1 cellular context compared by ENCODE assay signal in genomic region chr17:50026046-50026675, GRCh38.
TF ChIP-seq lines count a peak whose summit lies in the region.

No MANE protein-coding gene starts in this region.

TF ChIP-seq in WTC11, 78 proteins besides CTCF, POLR2A, EP300 and RAD21:
- TF ChIP-seq, protein P1, sequence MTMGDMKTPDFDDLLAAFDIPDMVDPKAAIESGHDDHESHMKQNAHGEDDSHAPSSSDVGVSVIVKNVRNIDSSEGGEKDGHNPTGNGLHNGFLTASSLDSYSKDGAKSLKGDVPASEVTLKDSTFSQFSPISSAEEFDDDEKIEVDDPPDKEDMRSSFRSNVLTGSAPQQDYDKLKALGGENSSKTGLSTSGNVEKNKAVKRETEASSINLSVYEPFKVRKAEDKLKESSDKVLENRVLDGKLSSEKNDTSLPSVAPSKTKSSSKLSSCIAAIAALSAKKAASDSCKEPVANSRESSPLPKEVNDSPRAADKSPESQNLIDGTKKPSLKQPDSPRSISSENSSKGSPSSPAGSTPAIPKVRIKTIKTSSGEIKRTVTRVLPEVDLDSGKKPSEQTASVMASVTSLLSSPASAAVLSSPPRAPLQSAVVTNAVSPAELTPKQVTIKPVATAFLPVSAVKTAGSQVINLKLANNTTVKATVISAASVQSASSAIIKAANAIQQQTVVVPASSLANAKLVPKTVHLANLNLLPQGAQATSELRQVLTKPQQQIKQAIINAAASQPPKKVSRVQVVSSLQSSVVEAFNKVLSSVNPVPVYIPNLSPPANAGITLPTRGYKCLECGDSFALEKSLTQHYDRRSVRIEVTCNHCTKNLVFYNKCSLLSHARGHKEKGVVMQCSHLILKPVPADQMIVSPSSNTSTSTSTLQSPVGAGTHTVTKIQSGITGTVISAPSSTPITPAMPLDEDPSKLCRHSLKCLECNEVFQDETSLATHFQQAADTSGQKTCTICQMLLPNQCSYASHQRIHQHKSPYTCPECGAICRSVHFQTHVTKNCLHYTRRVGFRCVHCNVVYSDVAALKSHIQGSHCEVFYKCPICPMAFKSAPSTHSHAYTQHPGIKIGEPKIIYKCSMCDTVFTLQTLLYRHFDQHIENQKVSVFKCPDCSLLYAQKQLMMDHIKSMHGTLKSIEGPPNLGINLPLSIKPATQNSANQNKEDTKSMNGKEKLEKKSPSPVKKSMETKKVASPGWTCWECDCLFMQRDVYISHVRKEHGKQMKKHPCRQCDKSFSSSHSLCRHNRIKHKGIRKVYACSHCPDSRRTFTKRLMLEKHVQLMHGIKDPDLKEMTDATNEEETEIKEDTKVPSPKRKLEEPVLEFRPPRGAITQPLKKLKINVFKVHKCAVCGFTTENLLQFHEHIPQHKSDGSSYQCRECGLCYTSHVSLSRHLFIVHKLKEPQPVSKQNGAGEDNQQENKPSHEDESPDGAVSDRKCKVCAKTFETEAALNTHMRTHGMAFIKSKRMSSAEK (CRISPR knock-in tag; IDR thresholded peaks at IDR 0.05; ENCODE audit: borderline replicate concordance): no peak
- TF ChIP-seq, protein P2, sequence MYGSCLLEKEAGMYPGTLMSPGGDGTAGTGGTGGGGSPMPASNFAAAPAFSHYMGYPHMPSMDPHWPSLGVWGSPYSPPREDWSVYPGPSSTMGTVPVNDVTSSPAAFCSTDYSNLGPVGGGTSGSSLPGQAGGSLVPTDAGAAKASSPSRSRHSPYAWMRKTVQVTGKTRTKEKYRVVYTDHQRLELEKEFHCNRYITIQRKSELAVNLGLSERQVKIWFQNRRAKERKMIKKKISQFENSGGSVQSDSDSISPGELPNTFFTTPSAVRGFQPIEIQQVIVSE (CRISPR knock-in tag; IDR thresholded peaks at IDR 0.05; ENCODE audit: borderline replicate concordance): no peak
- TF ChIP-seq E2F5 (CRISPR knock-in tag; IDR thresholded peaks at IDR 0.05) (no peak), ARID4B (CRISPR knock-in tag; IDR thresholded peaks at IDR 0.05; ENCODE audit: borderline replicate concordance) (no peak), GTF2I (CRISPR knock-in tag; conservative IDR thresholded peaks at IDR 0.05) (no peak), CBFB (CRISPR knock-in tag; IDR thresholded peaks at IDR 0.05; ENCODE audit: low read depth) (no peak), JAZF1 (CRISPR knock-in tag; IDR thresholded peaks at IDR 0.05) (no peak), E2F1 (CRISPR knock-in tag; IDR thresholded peaks at IDR 0.05) (no peak), MXD4 (CRISPR knock-in tag; IDR thresholded peaks at IDR 0.05; ENCODE audit: borderline replicate concordance) (no peak), ZNF423 (CRISPR knock-in tag; IDR thresholded peaks at IDR 0.05) (no peak)
- TF ChIP-seq, protein P3, sequence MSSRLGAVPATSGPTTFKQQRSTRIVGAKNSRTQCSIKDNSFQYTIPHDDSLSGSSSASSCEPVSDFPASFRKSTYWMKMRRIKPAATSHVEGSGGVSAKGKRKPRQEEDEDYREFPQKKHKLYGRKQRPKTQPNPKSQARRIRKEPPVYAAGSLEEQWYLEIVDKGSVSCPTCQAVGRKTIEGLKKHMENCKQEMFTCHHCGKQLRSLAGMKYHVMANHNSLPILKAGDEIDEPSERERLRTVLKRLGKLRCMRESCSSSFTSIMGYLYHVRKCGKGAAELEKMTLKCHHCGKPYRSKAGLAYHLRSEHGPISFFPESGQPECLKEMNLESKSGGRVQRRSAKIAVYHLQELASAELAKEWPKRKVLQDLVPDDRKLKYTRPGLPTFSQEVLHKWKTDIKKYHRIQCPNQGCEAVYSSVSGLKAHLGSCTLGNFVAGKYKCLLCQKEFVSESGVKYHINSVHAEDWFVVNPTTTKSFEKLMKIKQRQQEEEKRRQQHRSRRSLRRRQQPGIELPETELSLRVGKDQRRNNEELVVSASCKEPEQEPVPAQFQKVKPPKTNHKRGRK (CRISPR knock-in tag; IDR thresholded peaks at IDR 0.05; ENCODE audit: borderline replicate concordance): no peak
- TF ChIP-seq, protein P4, sequence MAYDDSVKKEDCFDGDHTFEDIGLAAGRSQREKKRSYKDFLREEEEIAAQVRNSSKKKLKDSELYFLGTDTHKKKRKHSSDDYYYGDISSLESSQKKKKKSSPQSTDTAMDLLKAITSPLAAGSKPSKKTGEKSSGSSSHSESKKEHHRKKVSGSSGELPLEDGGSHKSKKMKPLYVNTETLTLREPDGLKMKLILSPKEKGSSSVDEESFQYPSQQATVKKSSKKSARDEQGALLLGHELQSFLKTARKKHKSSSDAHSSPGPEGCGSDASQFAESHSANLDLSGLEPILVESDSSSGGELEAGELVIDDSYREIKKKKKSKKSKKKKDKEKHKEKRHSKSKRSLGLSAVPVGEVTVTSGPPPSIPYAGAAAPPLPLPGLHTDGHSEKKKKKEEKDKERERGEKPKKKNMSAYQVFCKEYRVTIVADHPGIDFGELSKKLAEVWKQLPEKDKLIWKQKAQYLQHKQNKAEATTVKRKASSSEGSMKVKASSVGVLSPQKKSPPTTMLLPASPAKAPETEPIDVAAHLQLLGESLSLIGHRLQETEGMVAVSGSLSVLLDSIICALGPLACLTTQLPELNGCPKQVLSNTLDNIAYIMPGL (CRISPR knock-in tag; IDR thresholded peaks at IDR 0.05): no peak
TF ChIP-seq in WTC11: peak in this region for 0.
